ENCODE assay signal across 11 cellular contexts in the genomic region with DNA sequence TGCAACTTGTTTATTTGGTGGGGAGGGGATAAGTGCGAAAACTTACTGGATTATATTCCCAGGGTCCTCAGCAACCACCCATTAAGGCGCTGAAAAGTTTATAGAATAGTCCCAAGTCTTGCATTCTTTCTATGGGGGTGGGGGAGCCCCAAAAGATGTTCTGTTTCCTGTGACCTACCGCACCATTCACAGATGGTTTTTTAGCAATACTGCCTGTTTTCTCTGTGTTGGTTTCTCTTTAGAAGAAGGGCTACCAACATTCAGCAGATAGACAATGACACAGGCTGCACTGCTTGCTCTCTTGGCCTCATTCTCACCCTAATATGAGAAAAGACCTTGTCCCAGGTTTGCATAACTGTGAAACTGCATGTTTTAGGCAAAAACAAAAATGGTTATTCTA.
DNase-seq lines count a peak whose midpoint lies in the region; ATAC-seq and TF ChIP-seq lines count a peak whose summit lies in the region.
"Had no signal": no experiment of that assay in that cellular context is flagged by ENCODE, and none has a peak within 500 bp of the region (broad histone marks: within the 10 kb centered on the region; RNA-seq: fewer than 3 reads in every experiment).

No MANE protein-coding gene starts in this region.

- 0 out of 2 replicates have a peak overlapping the region, but pooled peaks have one; percentile 78 for H3K18ac ChIP-seq in IMR-90 (ENCODE audit: low read depth, low read length)

- no peak for TF ChIP-seq RAD21 in IMR-90 (IDR thresholded peaks at IDR 0.05; ENCODE audit: low read length)

- no peaks in the 10 kb centered on the region for H3K79me1 ChIP-seq in IMR-90 (ENCODE audit: low read depth in 1 of 2, low read length in 2 of 2)

- BruUV-seq in IMR-90 (replicated peaks; lab: Mats Ljungman, UMichigan): no TSS peak

- H3K4me2 ChIP-seq in IMR-90 (ENCODE audit: low read depth, low read length): peak overlapping the region; percentile 70; the same call in 1 of the 2 replicates

- H3K4me1 ChIP-seq in IMR-90 (ENCODE audit: control insufficient read depth, insufficient read depth, low read length) (peaks cover 14% of the 10 kb centered on the region), esophagus squamous epithelium (peaks cover 5 to 77% (median 36%) of the 10 kb centered on the region in 3 donors)

- H3K36me3 ChIP-seq in IMR-90 (ENCODE audit: control insufficient read depth, insufficient read depth, low read length) (no peaks in the 10 kb centered on the region), esophagus squamous epithelium (no peaks in the 10 kb centered on the region)

- peak; percentile 29 for DNase-seq in stimulated activated CD4-positive, alpha-beta T cell treated with anti-CD3 and anti-CD28 coated beads, Interleukin-4, amount 100 ng/mL, for 24 hours
- DNase-seq in stimulated activated CD4-positive, alpha-beta T cell treated with anti-CD3 and anti-CD28 coated beads, Interleukin-15, amount 100 ng/mL, for 24 hours: no peak
- DNase-seq in IMR-90 (no peak), esophagus squamous epithelium (lab: John Stamatoyannopoulos, UW) (no peak), NCI-H146 (lab: John Stamatoyannopoulos, UW) (no peak), iPS-NIHi7 (ENCODE audit: extremely low spot score) (no peak)
- no peak for DNase-seq in NK-92 treated with Interleukin-12 subunit alpha and Interleukin-12 subunit beta, amount 100 ng/mL, for 24 hours (lab: John Stamatoyannopoulos, UW)
- DNase-seq: activated CD8-positive, alpha-beta memory T cell treated with anti-CD3 and anti-CD28 coated beads, Interleukin-2, amount 50 U/mL, for 4 hours; caudate nucleus; NCI-H1694 treated with DMSO at 0.1 percent for 48 hours had no signal

- no peaks in the 10 kb centered on the region for H4K20me1 ChIP-seq in IMR-90 (ENCODE audit: insufficient read depth, low read length)

- no peaks in the 10 kb centered on the region for H3K9me1 ChIP-seq in IMR-90 (ENCODE audit: insufficient read depth, low read length)

- no peak for ATAC-seq in IMR-90 (ENCODE audit: low read depth)
- ATAC-seq in HG02610 (IDR thresholded peaks at IDR 0.05; ENCODE audit: unreplicated experiment): no peak

- POLR2A ChIA-PET in IMR-90 (lab: Charles Lee; ENCODE audit: unreplicated experiment): no interaction called here

- peak overlapping the region; percentile 57 for H2BK120ac ChIP-seq in IMR-90 (ENCODE audit: low read depth, low read length)

- H3K4me3 ChIP-seq in IMR-90 (ENCODE audit: insufficient read depth, low read depth, low read length) (no peak overlapping the region), esophagus squamous epithelium (no peak overlapping the region)

- H2BK15ac ChIP-seq in IMR-90 (ENCODE audit: low read depth, low read length): no peak overlapping the region; the same call in 2 of the 3 replicates

- WGBS in IMR-90 (ENCODE audit: extremely low coverage in 2 of 2, insufficient read length in 1 of 2), 2 experiments: no CpG with 5 or more reads among the region's 3 CpGs
- WGBS in esophagus squamous epithelium, 2 donors: 37 to 52% methylated on average over 3 of the region's 3 CpGs

- no peak overlapping the region for H3K27ac ChIP-seq in IMR-90 (ENCODE audit: insufficient read depth, low read length)
- H3K27ac ChIP-seq in esophagus squamous epithelium: peak overlapping the region in 3 of 4 donors; percentile 17 to 65 (median 64)

- H3K27me3 ChIP-seq in IMR-90 (ENCODE audit: control insufficient read depth, insufficient read depth, low read length) (peaks cover 5% of the 10 kb centered on the region), esophagus squamous epithelium (no peaks in the 10 kb centered on the region)

- CTCF ChIA-PET in IMR-90 (lab: Yijun Ruan, JAX): no interaction called here

- no peak overlapping the region for H2AFZ ChIP-seq in IMR-90 (replicated peaks; ENCODE audit: low read length, poor library complexity)

- H2BK20ac ChIP-seq in IMR-90 (ENCODE audit: low read depth, low read length): 0 out of 2 replicates have a peak overlapping the region, but pooled peaks have one; percentile 20

- no peak overlapping the region; the same call in 1 of the 2 replicates for H3K14ac ChIP-seq in IMR-90 (replicated peaks; ENCODE audit: low read depth, low read length)

- intact Hi-C loops in IMR-90 (cut with micrococcal nuclease): loop anchor here (5.0 to 10.0 kb wide), 2 partner anchors 298 to 724 kb away; no protein-coding TSS in a partner anchor
- intact Hi-C loops in esophagus squamous epithelium (cut with DNase I): loop anchor here (5.0 to 10.0 kb wide), 5 partner anchors 59 to 548 kb away; a partner anchor contains a TSS

- TF ChIP-seq POLR2A in IMR-90 (IDR thresholded peaks at IDR 0.05; ENCODE audit: low read depth, low read length) (no peak), esophagus squamous epithelium (IDR thresholded peaks at IDR 0.05) (no peak)

- H4K8ac ChIP-seq in IMR-90 (ENCODE audit: low read depth in 2 of 2, low read length in 2 of 2): no peak overlapping the region

- no peak overlapping the region for H2AK9ac ChIP-seq in IMR-90 (replicated peaks; ENCODE audit: low read depth, low read length, poor library complexity)

- H2BK5ac ChIP-seq in IMR-90 (ENCODE audit: low read depth, low read length, poor library complexity, severe bottlenecking): peak overlapping the region; percentile 15

- H4K91ac ChIP-seq in IMR-90 (ENCODE audit: insufficient read depth, low read depth, low read length): peak overlapping the region; percentile 40; the same call in 1 of the 2 replicates

- H4K5ac ChIP-seq in IMR-90 (ENCODE audit: low read depth, low read length): no peak overlapping the region

- no peak overlapping the region for H3K23ac ChIP-seq in IMR-90 (ENCODE audit: low read depth, low read length)

- H3K9me3 ChIP-seq in IMR-90 (ENCODE audit: control insufficient read depth, insufficient read depth, low read length) (no peaks in the 10 kb centered on the region), esophagus squamous epithelium (no peaks in the 10 kb centered on the region)

- in situ Hi-C loops in IMR-90 (cut with MboI; ENCODE audit: low sequenced_read_pairs): no loop called here

- H3K4ac ChIP-seq in IMR-90 (ENCODE audit: low read depth, low read length): peak overlapping the region; percentile 60

- H2AK5ac ChIP-seq in IMR-90 (ENCODE audit: low read depth, low read length): peak overlapping the region; percentile 7; the same call in 1 of the 2 replicates

- dilution Hi-C loops in IMR-90 (cut with HindIII; ENCODE audit: low sequenced_read_pairs, unreplicated experiment): no loop called here

- no peak overlapping the region for H3K56ac ChIP-seq in IMR-90 (ENCODE audit: extremely low read depth, insufficient read depth, low read length)

- TF ChIP-seq CTCF in IMR-90 (conservative IDR thresholded peaks at IDR 0.05; ENCODE audit: low read depth, low read length) (no peak), esophagus squamous epithelium (IDR thresholded peaks at IDR 0.05) (no peak)

- H3K9ac ChIP-seq in IMR-90 (ENCODE audit: low read depth, low read length): no peak overlapping the region

TF ChIP-seq in IMR-90, 13 proteins besides CTCF, POLR2A, EP300 and RAD21:
- TF ChIP-seq, protein P1, sequence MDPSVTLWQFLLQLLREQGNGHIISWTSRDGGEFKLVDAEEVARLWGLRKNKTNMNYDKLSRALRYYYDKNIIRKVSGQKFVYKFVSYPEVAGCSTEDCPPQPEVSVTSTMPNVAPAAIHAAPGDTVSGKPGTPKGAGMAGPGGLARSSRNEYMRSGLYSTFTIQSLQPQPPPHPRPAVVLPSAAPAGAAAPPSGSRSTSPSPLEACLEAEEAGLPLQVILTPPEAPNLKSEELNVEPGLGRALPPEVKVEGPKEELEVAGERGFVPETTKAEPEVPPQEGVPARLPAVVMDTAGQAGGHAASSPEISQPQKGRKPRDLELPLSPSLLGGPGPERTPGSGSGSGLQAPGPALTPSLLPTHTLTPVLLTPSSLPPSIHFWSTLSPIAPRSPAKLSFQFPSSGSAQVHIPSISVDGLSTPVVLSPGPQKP (IDR thresholded peaks at IDR 0.05; ENCODE audit: borderline replicate concordance, low read depth, low read length): no peak
- no peak for TF ChIP-seq SMC3 (IDR thresholded peaks at IDR 0.05; ENCODE audit: low read depth, low read length)
- TF ChIP-seq NFE2L2 (IDR thresholded peaks at IDR 0.05; ENCODE audit: low read depth, low read length): no peak
- TF ChIP-seq CHD1 (IDR thresholded peaks at IDR 0.05; ENCODE audit: low read depth, low read length): no peak
TF ChIP-seq in IMR-90: peak in this region for 0.
